17 cellular contexts compared by ENCODE assay signal in genomic region chr18:9086624-9087023, GRCh38.
"Had no signal": no experiment of that assay in that cellular context is flagged by ENCODE, and none has a peak within 500 bp of the region (broad histone marks: within the 10 kb centered on the region; RNA-seq: fewer than 3 reads in every experiment).

No MANE protein-coding gene starts in this region.

- H3K27me3 Mint-ChIP-seq: activated naive CD8-positive, alpha-beta T cell; progenitor cell of endocrine pancreas had no signal

- H3K9ac ChIP-seq: SK-N-SH had no signal

- H3K36me3 Mint-ChIP-seq: activated naive CD8-positive, alpha-beta T cell; mesothelial cell of epicardium had no signal

- H3K4me2 ChIP-seq: SK-N-SH had no signal

- H3K27ac Mint-ChIP-seq: mesothelial cell of epicardium, progenitor cell of endocrine pancreas had no signal

- DNase-seq: activated CD4-positive, alpha-beta T cell treated with anti-CD3 and anti-CD28 coated beads, Interleukin-2, amount 50 U/mL, for 4 hours; cerebellar nuclear complex; effector CD8-positive, alpha-beta T cell; gastrocnemius medialis; heart left ventricle; kidney; occipital lobe; SK-N-SH; stomach; trophoblast cell had no signal

- H3K4me1 ChIP-seq: gastrocnemius medialis, stomach had no signal

- H3K36me3 ChIP-seq: gastrocnemius medialis, heart left ventricle, stomach had no signal

- H3K27ac ChIP-seq: gastrocnemius medialis, heart left ventricle, stomach had no signal

- H3K4me3 ChIP-seq: gastrocnemius medialis, heart left ventricle, lung, stomach had no signal

- ATAC-seq: esophagus mucosa, gastrocnemius medialis, heart left ventricle, left lobe of liver had no signal

- H3K4me3 Mint-ChIP-seq: activated naive CD8-positive, alpha-beta T cell; mesothelial cell of epicardium had no signal

- H3K4me1 Mint-ChIP-seq: mesothelial cell of epicardium had no signal

- FAIRE-seq: bronchial epithelial cell, kidney had no signal

- H3K9me3 ChIP-seq: gastrocnemius medialis, heart left ventricle, SK-N-SH, stomach had no signal

- H3K27me3 ChIP-seq: gastrocnemius medialis, heart left ventricle, stomach had no signal
